In the genomic region with DNA sequence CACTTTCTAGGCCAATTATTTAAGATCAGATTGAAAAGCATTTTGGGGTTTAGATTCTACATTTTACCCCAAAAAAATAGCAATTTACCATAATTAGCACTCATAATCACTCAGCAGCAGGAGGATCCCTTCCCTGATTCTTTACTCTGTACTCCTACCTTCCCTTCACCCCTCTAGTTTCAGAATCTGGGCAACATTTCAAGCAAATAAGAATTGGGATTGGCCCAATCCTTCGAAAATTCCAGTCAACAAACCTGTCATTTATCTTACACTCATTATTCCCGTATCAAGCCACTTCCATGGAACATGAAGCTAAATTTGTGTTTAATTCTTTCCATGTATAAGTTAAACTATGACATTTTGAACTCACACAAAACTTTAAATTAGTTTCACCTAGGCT, we compare ENCODE assay signal across 8 cellular contexts.
"Had no signal": no experiment of that assay in that cellular context is flagged by ENCODE, and none has a peak within 500 bp of the region (broad histone marks: within the 10 kb centered on the region; RNA-seq: fewer than 3 reads in every experiment).

No MANE protein-coding gene starts in this region.

- FAIRE-seq: G401.6, GM12878, GM12891, GM12892, GM18507, GM19239 had no signal

- H3K4me3 ChIP-seq: GM12878 had no signal

- DNase-seq: GDM1, GF-D8 had no signal

- ATAC-seq: GM12878 had no signal
